ENCODE assay signal across 12 cellular contexts in genomic region chr20:6819599-6819998, GRCh38. TPM values are rescaled to one million over a fixed set of nuclear protein-coding genes. Genes with fewer than 3 reads are reported as not detected.
A peak's percentile ranks its signal among the peaks of the same experiment; 100 is the strongest.
DNase-seq lines count a peak whose midpoint lies in the region; ATAC-seq and TF ChIP-seq lines count a peak whose summit lies in the region.
"Had no signal": no experiment of that assay in that cellular context is flagged by ENCODE, and none has a peak within 500 bp of the region (broad histone marks: within the 10 kb centered on the region; RNA-seq: fewer than 3 reads in every experiment).

No MANE protein-coding gene starts in this region.

- WGBS in heart right ventricle, 2 donors = 52 to 64% methylated on average over 2 of the region's 2 CpGs
- 70% methylated on average over 2 of the region's 2 CpGs for WGBS in hepatocyte (ENCODE audit: low lambda C conversion rate, missing lambda C conversion rate)
- WGBS in thyroid gland, 2 donors = 46 to 48% methylated on average over 2 of the region's 2 CpGs

- no peaks in the 10 kb centered on the region for H3K79me2 ChIP-seq in hepatocyte

- ATAC-seq in heart right ventricle = no peak
- no peak for ATAC-seq in Right ventricle myocardium inferior
- ATAC-seq in RWPE2 (ENCODE audit: low read depth) = peak; percentile 66

- TF ChIP-seq POLR2A in thyroid gland (IDR thresholded peaks at IDR 0.05) = no peak

- no peak overlapping the region for H3K4me3 ChIP-seq in heart right ventricle
- H3K4me3 ChIP-seq in RWPE2 (ENCODE audit: severe bottlenecking) = no peak overlapping the region
- H3K4me3 ChIP-seq in hepatocyte = no peak overlapping the region
- H3K4me3 ChIP-seq in thyroid gland (replicated peaks in 1 of 3) = no peak overlapping the region
- H3K4me3 ChIP-seq: tibial artery had no signal

- H3K27ac ChIP-seq in heart right ventricle (no peak overlapping the region), RWPE2 (ENCODE audit: poor library complexity, severe bottlenecking) (no peak overlapping the region), hepatocyte (no peak overlapping the region), thyroid gland (no peak overlapping the region)
- H3K27ac ChIP-seq: tibial artery, WERI-Rb-1 had no signal

- H3K4me1 ChIP-seq in heart right ventricle (no peaks in the 10 kb centered on the region), RWPE2 (ENCODE audit: insufficient read depth, poor library complexity, severe bottlenecking) (no peaks in the 10 kb centered on the region), hepatocyte (ENCODE audit: insufficient read depth) (no peaks in the 10 kb centered on the region), thyroid gland (no peaks in the 10 kb centered on the region)
- H3K4me1 ChIP-seq: tibial artery had no signal

- H3K27me3 ChIP-seq in heart right ventricle (peaks cover 0 to 40% (median 8%) of the 10 kb centered on the region in 7 donors), RWPE2 (ENCODE audit: insufficient read depth, poor library complexity, severe bottlenecking) (no peaks in the 10 kb centered on the region), hepatocyte (peaks cover 5% of the 10 kb centered on the region), thyroid gland (no peaks in the 10 kb centered on the region)

- DNase-seq in heart right ventricle (no peak), Right ventricle myocardium inferior (ENCODE audit: missing footprints) (no peak), RWPE2 (ENCODE audit: low spot score) (no peak), hepatocyte (ENCODE audit: low spot score) (peak; percentile 28), thyroid gland (peak; percentile 31 to 46), GM03348 (ENCODE audit: low spot score) (no peak), medulla oblongata (ENCODE audit: extremely low spot score) (no peak), SK-N-DZ (ENCODE audit: low spot score) (no peak)
- DNase-seq: cortex of kidney, tibial artery, WERI-Rb-1 had no signal

- no peaks in the 10 kb centered on the region for H3K36me3 ChIP-seq in heart right ventricle
- H3K36me3 ChIP-seq in RWPE2 (ENCODE audit: low read depth) = no peaks in the 10 kb centered on the region
- no peaks in the 10 kb centered on the region for H3K36me3 ChIP-seq in hepatocyte (replicated peaks; ENCODE audit: insufficient read depth, low read depth)
- no peaks in the 10 kb centered on the region for H3K36me3 ChIP-seq in thyroid gland
- H3K36me3 ChIP-seq: tibial artery, WERI-Rb-1 had no signal

- TF ChIP-seq CTCF in heart right ventricle (IDR thresholded peaks at IDR 0.05) (peak in 6 of 9 donors; percentile 14 to 38 (median 26)), RWPE2 (IDR thresholded peaks at IDR 0.05; ENCODE audit: poor library complexity, severe bottlenecking) (peak; percentile 49), hepatocyte (IDR thresholded peaks at IDR 0.05; ENCODE audit: poor library complexity) (peak; percentile 35), thyroid gland (IDR thresholded peaks at IDR 0.05) (peak in 5 of 6 experiments; percentile 12 to 77 (median 59))

- intact Hi-C loops in heart right ventricle (cut with DNase I) = loop anchor here in 1 of 10 donors (10.0 kb wide), 1 partner anchor 235 kb away; no protein-coding TSS in a partner anchor
- intact Hi-C loops in Right ventricle myocardium inferior (cut with DNase I) = no loop called here
- intact Hi-C loops in thyroid gland (cut with DNase I) = no loop called here

- H3K4me2 ChIP-seq in hepatocyte = no peak overlapping the region

- H3K9me3 ChIP-seq in heart right ventricle (no peaks in the 10 kb centered on the region), RWPE2 (ENCODE audit: severe bottlenecking) (no peaks in the 10 kb centered on the region), hepatocyte (ENCODE audit: low read depth) (no peaks in the 10 kb centered on the region), thyroid gland (no peaks in the 10 kb centered on the region)
- H3K9me3 ChIP-seq: tibial artery had no signal

- no peak overlapping the region for H2AFZ ChIP-seq in hepatocyte

- no peaks in the 10 kb centered on the region for H4K20me1 ChIP-seq in hepatocyte (ENCODE audit: insufficient read depth, poor library complexity, severe bottlenecking)

- H3K9me2 ChIP-seq in hepatocyte (replicated peaks; ENCODE audit: insufficient read depth) = no peaks in the 10 kb centered on the region

RNA-seq across cellular contexts. Expression of gene BMP2, which starts 52.1 kb away (rescaled TPM):
- total RNA-seq in heart right ventricle = 1 to 10 TPM in 9 of 10 donors, under 1 TPM in 1; 0.89 to 3.1 (median 2.4) TPM
- polyA plus RNA-seq in heart right ventricle = 1 to 10 TPM; 1.0 to 1.5 TPM
- total RNA-seq in Right ventricle myocardium inferior = 2.3 TPM
- 60.9 and 72.0 TPM in 2 replicates for total RNA-seq in hepatocyte
- polyA plus RNA-seq in hepatocyte = 54.9 and 64.6 TPM in 2 replicates
- total RNA-seq in thyroid gland = 10 to 100 TPM; 19.1 to 27.1 (median 20.2) TPM
- polyA plus RNA-seq in SK-N-DZ (2014; cell fraction: cytosol; rRNA removed) = not detected in 2 replicates
- not detected in 2 replicates for polyA plus RNA-seq in SK-N-DZ (2014; cell fraction: nucleus; rRNA removed)
- polyA plus RNA-seq: CD14-positive monocyte had no signal

Comparison
In these comparisons a context has a peak if more than half of its experiments do, and no peak if none do; other contexts are left out.
1. DNase-seq: peak in hepatocyte (single experiment) and thyroid gland (2 of 2); none in heart right ventricle (0 of 2), Right ventricle myocardium inferior (single experiment), RWPE2 (single experiment), GM03348 (single experiment), medulla oblongata (single experiment) and SK-N-DZ (single experiment).
2. Peak in every context shown above with its lines, with median percentiles within 50 percentile points of each other: CTCF ChIP-seq.